In the genomic region with DNA sequence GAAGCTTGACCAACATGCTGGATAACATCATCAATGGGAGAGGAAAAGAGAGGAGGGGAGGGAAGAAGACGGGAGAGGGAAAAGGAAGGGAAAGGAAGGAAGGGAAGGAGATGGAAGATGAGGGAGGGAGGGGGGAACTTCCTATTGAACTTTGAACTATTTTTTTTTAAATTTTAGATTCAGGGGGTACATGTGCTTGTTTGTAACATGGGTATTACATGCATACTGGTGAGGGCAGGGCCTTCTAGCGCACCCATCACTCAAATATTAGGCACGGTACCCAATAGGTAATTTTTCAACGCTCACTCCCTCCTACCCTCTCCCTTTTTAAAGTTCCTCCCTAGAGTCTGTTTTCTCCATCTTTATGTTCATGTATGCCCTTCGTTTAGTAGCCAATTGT, we compare ENCODE assay signal across 34 cellular contexts.
"Had no signal": no experiment of that assay in that cellular context is flagged by ENCODE, and none has a peak within 500 bp of the region (broad histone marks: within the 10 kb centered on the region; RNA-seq: fewer than 3 reads in every experiment).

No MANE protein-coding gene starts in this region.

- H3K9me3 ChIP-seq: adrenal gland, ascending aorta, body of pancreas had no signal

- H3K36me3 ChIP-seq: adrenal gland, ascending aorta, brain microvascular endothelial cell, breast epithelium, cardiac muscle cell had no signal

- H3K4me1 ChIP-seq: adrenal gland, ascending aorta, body of pancreas, breast epithelium had no signal

- H3K4me3 ChIP-seq: adrenal gland, ascending aorta, body of pancreas, breast epithelium, cardiac muscle cell had no signal

- H3K27me3 ChIP-seq: ascending aorta, brain microvascular endothelial cell, cardiac muscle cell had no signal

- DNase-seq: activated effector memory CD4-positive, alpha-beta T cell treated with anti-CD3 and anti-CD28 coated beads, Interleukin-2, amount 50 U/mL, for 16 hours; activated effector memory CD4-positive, alpha-beta T cell treated with Interleukin-2 at 50 U/mL for 16 hours; activated gamma-delta T cell; activated gamma-delta T cell treated with Interleukin-2 at 50 U/mL for 16 hours; activated naive CD4-positive, alpha-beta T cell; activated naive CD4-positive, alpha-beta T cell treated with anti-CD3 and anti-CD28 coated beads for 36 hours; activated naive CD4-positive, alpha-beta T cell treated with anti-CD3 and anti-CD28 coated beads, Interleukin-2, amount 10 ng/mL, durations not matched to agents 7 days and 5 days; activated naive CD4-positive, alpha-beta T cell treated with anti-CD3 and anti-CD28 coated beads, Interleukin-2, amount 50 U/mL, for 16 hours; activated naive CD4-positive, alpha-beta T cell treated with Interleukin-2 at 50 U/mL for 16 hours; activated naive CD8-positive, alpha-beta T cell treated with anti-CD3 and anti-CD28 coated beads for 36 hours; activated naive CD8-positive, alpha-beta T cell treated with anti-CD3 and anti-CD28 coated beads, Interleukin-2, amount 10 ng/mL, durations not matched to agents 7 days and 5 days; activated naive CD8-positive, alpha-beta T cell treated with anti-CD3 and anti-CD28 coated beads, Interleukin-2, amount 50 U/mL, for 24 hours; activated T-cell treated with anti-CD3 and anti-CD28 coated beads, Interleukin-2, amount 50 U/mL, for 1 hour; activated T-cell treated with anti-CD3 and anti-CD28 coated beads, Interleukin-2, amount 50 U/mL, for 24 hours; activated T-cell treated with anti-CD3 and anti-CD28 coated beads, Interleukin-2, amount 50 U/mL, for 4 hours; activated T-cell treated with anti-CD3 and anti-CD28 coated beads, Interleukin-2, amount 50 U/mL, for 48 hours; activated T-cell treated with anti-CD3 and anti-CD28 coated beads, Interleukin-2, amount 50 U/mL, for 72 hours; adrenal gland; amniotic stem cell; amygdala; anterior cingulate cortex; aorta; body of pancreas; brain microvascular endothelial cell; caudate nucleus; central memory CD4-positive, alpha-beta T cell; cerebellar nuclear complex had no signal

- H3K27ac ChIP-seq: adrenal gland, ascending aorta, body of pancreas, brain microvascular endothelial cell, breast epithelium, cardiac muscle cell had no signal

- FAIRE-seq: astrocyte, bronchial epithelial cell had no signal

- ATAC-seq: activated naive CD4-positive, alpha-beta T cell treated with anti-CD3 and anti-CD28 coated beads, Interleukin-2, amount 50 U/mL, for 72 hours; activated naive CD8-positive, alpha-beta T cell treated with anti-CD3 and anti-CD28 coated beads, Interleukin-2, amount 50 U/mL, for 24 hours; activated T-cell treated with anti-CD3 and anti-CD28 coated beads, Interleukin-2, amount 50 U/mL, for 4 hours; activated T-cell treated with anti-CD3 and anti-CD28 coated beads, Interleukin-2, amount 50 U/mL, for 72 hours; activated T-helper 17 cell treated with anti-CD3 and anti-CD28 coated beads, Interleukin-2, amount 50 U/mL, for 72 hours; body of pancreas had no signal
